In genomic region chr3:160103397-160103796, GRCh38 we compare ENCODE assay signal across 18 cellular contexts.
DNase-seq lines count a peak whose midpoint lies in the region; ATAC-seq and TF ChIP-seq lines count a peak whose summit lies in the region.
"Had no signal": no experiment of that assay in that cellular context is flagged by ENCODE, and none has a peak within 500 bp of the region (broad histone marks: within the 10 kb centered on the region; RNA-seq: fewer than 3 reads in every experiment).

No MANE protein-coding gene starts in this region.

- H3K27ac ChIP-seq in coronary artery = no peak overlapping the region
- H3K27ac ChIP-seq in gastroesophageal sphincter = no peak overlapping the region
- H3K27ac ChIP-seq: BLaER1, C4-2B had no signal

- no peaks in the 10 kb centered on the region for H3K4me1 ChIP-seq in gastroesophageal sphincter

- no peaks in the 10 kb centered on the region for H3K36me3 ChIP-seq in gastroesophageal sphincter
- H3K36me3 ChIP-seq: BLaER1 had no signal

- TF ChIP-seq CTCF in coronary artery (IDR thresholded peaks at IDR 0.05) = no peak
- no peak for TF ChIP-seq CTCF in gastroesophageal sphincter (IDR thresholded peaks at IDR 0.05)

- peak; percentile 93 for DNase-seq in cerebellar cortex (ENCODE audit: low spot score)
- peak; percentile 21 for DNase-seq in coronary artery (ENCODE audit: low spot score)
- peak; percentile 68 for DNase-seq in left lobe of liver (ENCODE audit: low spot score)
- no peak for DNase-seq in T-helper 1 cell
- no peak for DNase-seq in NCI-H128 (lab: John Stamatoyannopoulos, UW; ENCODE audit: unreplicated experiment)
- DNase-seq: Caco-2; CD4-positive, CD25-positive, alpha-beta regulatory T cell; CD8-positive, alpha-beta T cell; DMS153; DND-41; GDM1; H9 had no signal

- no peak overlapping the region for H3K4me3 ChIP-seq in coronary artery
- H3K4me3 ChIP-seq in gastroesophageal sphincter = no peak overlapping the region
- H3K4me3 ChIP-seq: BLaER1, GM12878, GM23338 had no signal

- ATAC-seq in left lobe of liver (peak; percentile 75), gastroesophageal sphincter (no peak)
- ATAC-seq: CD8-positive, alpha-beta T cell; GM12878; GM23338; HCT116 had no signal

- no peaks in the 10 kb centered on the region for H3K27me3 ChIP-seq in gastroesophageal sphincter
- H3K27me3 ChIP-seq: BLaER1 had no signal

- TF ChIP-seq POLR2A in gastroesophageal sphincter (IDR thresholded peaks at IDR 0.05) = no peak

- no peak for TF ChIP-seq EP300 in gastroesophageal sphincter (IDR thresholded peaks at IDR 0.05)

- no peaks in the 10 kb centered on the region for H3K9me3 ChIP-seq in gastroesophageal sphincter
- H3K9me3 ChIP-seq: BLaER1, Caco-2 had no signal

- WGBS in gastroesophageal sphincter (ENCODE audit: low coverage in 1 of 2), 2 donors = 83% methylated on average over 2 of the region's 2 CpGs; no CpG with 5 or more reads in 1 of the 2 donors

Comparison
In these comparisons a context has a peak if more than half of its experiments do, and no peak if none do; other contexts are left out.
1. DNase-seq: peak in cerebellar cortex (single experiment), coronary artery (single experiment) and left lobe of liver (single experiment); none in T-helper 1 cell (0 of 5) and NCI-H128 (single experiment).